In genomic region chr16:1153480-1154160, GRCh38 we compare ENCODE assay signal across 13 cellular contexts. TPM values are rescaled to one million over a fixed set of nuclear protein-coding genes. Genes with fewer than 3 reads are reported as not detected.
A peak's percentile ranks its signal among the peaks of the same experiment; 100 is the strongest.
DNase-seq lines count a peak whose midpoint lies in the region; ATAC-seq and TF ChIP-seq lines count a peak whose summit lies in the region.
"Had no signal": no experiment of that assay in that cellular context is flagged by ENCODE, and none has a peak within 500 bp of the region (broad histone marks: within the 10 kb centered on the region; RNA-seq: fewer than 3 reads in every experiment).

No MANE protein-coding gene starts in this region.

- H3K36me3 Mint-ChIP-seq in Caco-2 (ENCODE audit: insufficient read depth, unreplicated experiment), result peaks cover 8% of the 10 kb centered on the region
- H3K36me3 Mint-ChIP-seq: activated naive CD4-positive, alpha-beta T cell treated with anti-CD3 and anti-CD28 coated beads, Interleukin-2, amount 50 U/mL, for 24 hours; immature natural killer cell; T-cell had no signal

- in situ Hi-C loops in GM13977 (cut with MboI; ENCODE audit: low pct_unique_long_range_greater_than_20kb, low sequenced_read_pairs, unreplicated experiment) (no loop called here), ACHN (cut with HindIII; ENCODE audit: low pct_ligation_motif_present, low pct_unique_long_range_greater_than_20kb, low sequenced_read_pairs) (no loop called here)

- H3K27ac ChIP-seq in right cardiac atrium (ENCODE audit: low read length), result no peak overlapping the region
- peak overlapping the region; percentile 97 for H3K27ac ChIP-seq in rectal smooth muscle tissue (ENCODE audit: low read depth, low read length)
- H3K27ac ChIP-seq: neutrophil had no signal

- TF ChIP-seq CTCF in Caco-2 (IDR thresholded peaks at IDR 0.05; ENCODE audit: insufficient read depth in 1 of 2, low read depth in 1 of 2, low read length in 1 of 2, severe bottlenecking in 1 of 2, unreplicated experiment in 1 of 2) (no peak), GM13977 (IDR thresholded peaks at IDR 0.05; ENCODE audit: extremely low read depth, insufficient read depth, missing control alignments) (no peak)

- POLR2A ChIA-PET in Caco-2 (lab: Charles Lee), result no interaction called here

- no peak overlapping the region for H3K9ac ChIP-seq in rectal smooth muscle tissue (ENCODE audit: low read length)

- H3K27me3 ChIP-seq in Caco-2 (replicated peaks; ENCODE audit: control insufficient read depth, insufficient read depth, low read length) (no peaks in the 10 kb centered on the region), right cardiac atrium (ENCODE audit: control insufficient read depth, insufficient read depth) (no peaks in the 10 kb centered on the region), rectal smooth muscle tissue (ENCODE audit: control insufficient read depth, insufficient read depth, low read length) (peaks cover 14% of the 10 kb centered on the region)

- no TSS peak for BruUV-seq in Caco-2 (replicated peaks; lab: Mats Ljungman, UMichigan)

- DNase-seq in Caco-2, result no peak
- DNase-seq in NCI-H69 (lab: John Stamatoyannopoulos, UW), result peak; percentile 58
- DNase-seq in right cardiac atrium, result no peak
- no peak for DNase-seq in middle frontal gyrus (ENCODE audit: extremely low spot score, low spot score)
- DNase-seq in GM13977 (ENCODE audit: low spot score), result no peak
- no peak for DNase-seq in ACHN
- DNase-seq: DND-41, NCI-H1092 treated with DMSO at 0.1 percent for 48 hours had no signal

- no peaks in the 10 kb centered on the region for H3K9me3 Mint-ChIP-seq in Caco-2 (ENCODE audit: unreplicated experiment)
- H3K9me3 Mint-ChIP-seq: activated naive CD4-positive, alpha-beta T cell treated with anti-CD3 and anti-CD28 coated beads, Interleukin-2, amount 50 U/mL, for 24 hours; immature natural killer cell; T-cell had no signal

- no peak for ATAC-seq in right cardiac atrium

- no peaks in the 10 kb centered on the region for H3K4me1 Mint-ChIP-seq in Caco-2 (ENCODE audit: low read depth, unreplicated experiment)
- H3K4me1 Mint-ChIP-seq: activated naive CD4-positive, alpha-beta T cell treated with anti-CD3 and anti-CD28 coated beads, Interleukin-2, amount 50 U/mL, for 24 hours had no signal

- 2% methylated on average over 83 of the region's 94 CpGs for WGBS in right cardiac atrium

- H3K4me3 Mint-ChIP-seq in Caco-2 (ENCODE audit: unreplicated experiment), result peak overlapping the region; percentile 16
- H3K4me3 Mint-ChIP-seq: activated naive CD4-positive, alpha-beta T cell treated with anti-CD3 and anti-CD28 coated beads, Interleukin-2, amount 50 U/mL, for 24 hours had no signal

- no peak overlapping the region for H3K27ac Mint-ChIP-seq in Caco-2 (ENCODE audit: unreplicated experiment)
- H3K27ac Mint-ChIP-seq: activated naive CD4-positive, alpha-beta T cell treated with anti-CD3 and anti-CD28 coated beads, Interleukin-2, amount 50 U/mL, for 24 hours; immature natural killer cell; T-cell had no signal

- intact Hi-C loops in Caco-2 (cut with micrococcal nuclease; ENCODE audit: unreplicated experiment), result no loop called here
- intact Hi-C loops in right cardiac atrium (cut with DNase I), result no loop called here

- no peaks in the 10 kb centered on the region for H3K9me3 ChIP-seq in Caco-2
- H3K9me3 ChIP-seq in right cardiac atrium (ENCODE audit: control insufficient read depth, low read length), result no peaks in the 10 kb centered on the region
- H3K9me3 ChIP-seq: neutrophil had no signal

- H3K4me3 ChIP-seq in Caco-2 (ENCODE audit: low read depth, low read length), result peak overlapping the region; percentile 28
- H3K4me3 ChIP-seq in right cardiac atrium (ENCODE audit: low read length), result peak overlapping the region; percentile 56
- peak overlapping the region; percentile 57 for H3K4me3 ChIP-seq in rectal smooth muscle tissue (ENCODE audit: low read length)

- CTCF ChIA-PET in Caco-2 (lab: Charles Lee), result no interaction called here

- H3K4me1 ChIP-seq in Caco-2, result peaks cover 10% of the 10 kb centered on the region
- H3K4me1 ChIP-seq in right cardiac atrium (ENCODE audit: control insufficient read depth, insufficient read depth, low read length), result no peaks in the 10 kb centered on the region
- H3K4me1 ChIP-seq in rectal smooth muscle tissue (ENCODE audit: control insufficient read depth, insufficient read depth, low read length), result peaks cover 40% of the 10 kb centered on the region

- H3K27me3 Mint-ChIP-seq in Caco-2 (ENCODE audit: insufficient read depth, unreplicated experiment), result no peaks in the 10 kb centered on the region
- H3K27me3 Mint-ChIP-seq: activated naive CD4-positive, alpha-beta T cell treated with anti-CD3 and anti-CD28 coated beads, Interleukin-2, amount 50 U/mL, for 24 hours had no signal

- H3K36me3 ChIP-seq in Caco-2 (ENCODE audit: control insufficient read depth, insufficient read depth, low read length) (no peaks in the 10 kb centered on the region), rectal smooth muscle tissue (ENCODE audit: control insufficient read depth, insufficient read depth, low read length) (no peaks in the 10 kb centered on the region)
- H3K36me3 ChIP-seq: neutrophil had no signal

RNA-seq across cellular contexts. Expression of gene CACNA1H, which starts 0.7 kb away (rescaled TPM):
- total RNA-seq in Caco-2 (2022) (5.1 and 6.5 TPM in 2 replicates), right cardiac atrium (1 to 10 TPM; 4.2 to 7.8 (median 6.0) TPM)
- 7.5 TPM for polyA plus RNA-seq in right cardiac atrium

RNA-seq across cellular contexts. Expression of gene C1QTNF8, which starts 57.6 kb away (rescaled TPM):
- total RNA-seq in Caco-2 (2022) (not detected in 2 replicates), right cardiac atrium (under 1 TPM in 2 of 4 donors, not detected in 2; 0.15 to 0.23 TPM)
- 0.05 TPM for polyA plus RNA-seq in right cardiac atrium
- total RNA-seq: T-cell had no signal
- polyA plus RNA-seq: immature natural killer cell had no signal
